15 cellular contexts compared by ENCODE assay signal in genomic region chr1:15902882-15903281, GRCh38. TPM values are rescaled to one million over a fixed set of nuclear protein-coding genes. Genes with fewer than 3 reads are reported as not detected.
DNase-seq lines count a peak whose midpoint lies in the region; ATAC-seq and TF ChIP-seq lines count a peak whose summit lies in the region.
"Had no signal": no experiment of that assay in that cellular context is flagged by ENCODE, and none has a peak within 500 bp of the region (broad histone marks: within the 10 kb centered on the region; RNA-seq: fewer than 3 reads in every experiment).

No MANE protein-coding gene starts in this region.

- H3K27me3 ChIP-seq in mammary epithelial cell (ENCODE audit: insufficient read depth, low read length) = no peaks in the 10 kb centered on the region
- no peaks in the 10 kb centered on the region for H3K27me3 ChIP-seq in breast epithelium
- H3K27me3 ChIP-seq in adipocyte (replicated peaks; ENCODE audit: control insufficient read depth, insufficient read depth, low read length) = no peaks in the 10 kb centered on the region
- H3K27me3 ChIP-seq in foreskin keratinocyte = no peaks in the 10 kb centered on the region
- no peaks in the 10 kb centered on the region for H3K27me3 ChIP-seq in Karpas-422 (ENCODE audit: low read length)

- H3K36me3 ChIP-seq in mammary epithelial cell (ENCODE audit: insufficient read depth, low read length) = peaks cover 4% of the 10 kb centered on the region
- no peaks in the 10 kb centered on the region for H3K36me3 ChIP-seq in breast epithelium
- H3K36me3 ChIP-seq in adipocyte (ENCODE audit: control insufficient read depth, insufficient read depth, low read length, severe bottlenecking) = peaks cover 3% of the 10 kb centered on the region
- no peaks in the 10 kb centered on the region for H3K36me3 ChIP-seq in Karpas-422 (ENCODE audit: insufficient read depth, low read length)

- ATAC-seq in foreskin keratinocyte (peak; percentile 48), GM18511 (IDR thresholded peaks at IDR 0.05; ENCODE audit: unreplicated experiment) (no peak)

- H3K4me1 ChIP-seq in mammary epithelial cell (ENCODE audit: insufficient read depth, low read length) (peaks cover 11% of the 10 kb centered on the region), breast epithelium (no peaks in the 10 kb centered on the region), adipocyte (ENCODE audit: control insufficient read depth, insufficient read depth, low read length) (peaks cover 10% of the 10 kb centered on the region), foreskin keratinocyte (peaks cover 6% of the 10 kb centered on the region), Karpas-422 (ENCODE audit: low read length) (no peaks in the 10 kb centered on the region)
- H3K4me1 ChIP-seq: parathyroid adenoma had no signal

- TF ChIP-seq CTCF in mammary epithelial cell (conservative IDR thresholded peaks at IDR 0.05 in 1 of 2, IDR thresholded peaks at IDR 0.05 in 1 of 2; ENCODE audit: extremely low read depth in 1 of 2, insufficient read depth in 1 of 2, low read depth in 1 of 2, low read length in 2 of 2) = no peak
- no peak for TF ChIP-seq CTCF in breast epithelium (IDR thresholded peaks at IDR 0.05)
- no peak for TF ChIP-seq CTCF in foreskin keratinocyte (conservative IDR thresholded peaks at IDR 0.05)

- dilution Hi-C loops in mammary epithelial cell (cut with HindIII; ENCODE audit: low sequenced_read_pairs) = no loop called here

- H4K20me1 ChIP-seq in mammary epithelial cell (ENCODE audit: insufficient read depth, low read length) = no peaks in the 10 kb centered on the region
- no peaks in the 10 kb centered on the region for H4K20me1 ChIP-seq in Karpas-422 (ENCODE audit: insufficient read depth, low read depth, low read length)

- H3K79me2 ChIP-seq in mammary epithelial cell (ENCODE audit: insufficient read depth, low read length) = peaks cover 94% of the 10 kb centered on the region
- H3K79me2 ChIP-seq in Karpas-422 (ENCODE audit: low read length) = peaks cover 82% of the 10 kb centered on the region

- H3K4me2 ChIP-seq in mammary epithelial cell (ENCODE audit: insufficient read depth, low read depth, low read length) (no peak overlapping the region), Karpas-422 (ENCODE audit: low read depth, low read length, poor library complexity, severe bottlenecking) (no peak overlapping the region)

- in situ Hi-C loops in mammary epithelial cell (cut with MboI; ENCODE audit: low sequenced_read_pairs in 2 of 2) = loop anchor here in 1 of 2 donors (25.0 kb wide), 2 partner anchors 91 to 709 kb away; partner anchors contain the start of genes NBPF1 and UQCRHL

- intact Hi-C loops in mammary epithelial cell (cut with micrococcal nuclease) (loop anchor here (5.0 kb wide), 1 partner anchor 101 kb away; no protein-coding TSS in a partner anchor), breast epithelium (cut with DNase I; ENCODE audit: low total_unique reads) (no loop called here)

- CTCF ChIA-PET in mammary epithelial cell (lab: Charles Lee; ENCODE audit: low non-redundant PET) = no interaction called here

- H3K27ac ChIP-seq in mammary epithelial cell (ENCODE audit: insufficient read depth, low read depth, low read length) = no peak overlapping the region
- no peak overlapping the region for H3K27ac ChIP-seq in breast epithelium
- no peak overlapping the region for H3K27ac ChIP-seq in foreskin keratinocyte
- peak overlapping the region; percentile 36 for H3K27ac ChIP-seq in temporal lobe (ENCODE audit: low read depth, low read length)
- H3K27ac ChIP-seq in Karpas-422 (ENCODE audit: low read length) = no peak overlapping the region
- H3K27ac ChIP-seq: parathyroid adenoma had no signal

- H3K4me3 ChIP-seq in mammary epithelial cell (replicated peaks in 1 of 3; ENCODE audit: insufficient read depth in 1 of 3, low read depth in 2 of 3, low read length in 3 of 3) (no peak overlapping the region), breast epithelium (no peak overlapping the region), adipocyte (ENCODE audit: low read length) (no peak overlapping the region), Karpas-422 (ENCODE audit: low read length) (no peak overlapping the region)
- H3K4me3 ChIP-seq: lung had no signal

- H3K9ac ChIP-seq in mammary epithelial cell (ENCODE audit: insufficient read depth, low read length) = no peak overlapping the region
- H3K9ac ChIP-seq in adipocyte (ENCODE audit: low read length) = no peak overlapping the region
- H3K9ac ChIP-seq in Karpas-422 (ENCODE audit: low read length) = no peak overlapping the region
- H3K9ac ChIP-seq: parathyroid adenoma had no signal

- no peaks in the 10 kb centered on the region for H3K9me3 ChIP-seq in mammary epithelial cell (replicated peaks; ENCODE audit: insufficient read depth, low read length)
- no peaks in the 10 kb centered on the region for H3K9me3 ChIP-seq in breast epithelium
- H3K9me3 ChIP-seq in adipocyte (ENCODE audit: control insufficient read depth, low read length) = no peaks in the 10 kb centered on the region
- no peaks in the 10 kb centered on the region for H3K9me3 ChIP-seq in Karpas-422 (ENCODE audit: low read length)

- WGBS in mammary epithelial cell (ENCODE audit: low coverage, missing lambda C conversion rate) = 73% methylated on average over 3 of the region's 3 CpGs

- no peak overlapping the region for H2AFZ ChIP-seq in mammary epithelial cell (ENCODE audit: low read depth, low read length)
- no peak overlapping the region for H2AFZ ChIP-seq in Karpas-422 (ENCODE audit: low read length)
- H2AFZ ChIP-seq: parathyroid adenoma had no signal

- H3K9me2 ChIP-seq in Karpas-422 (replicated peaks; ENCODE audit: insufficient read depth, low read length) = no peaks in the 10 kb centered on the region

- no peak for TF ChIP-seq POLR2A in breast epithelium (IDR thresholded peaks at IDR 0.05)

- DNase-seq in mammary epithelial cell = peak; percentile 68
- no peak for DNase-seq in breast epithelium (ENCODE audit: low spot score in 2 of 2)
- peak; percentile 77 for DNase-seq in adipocyte (ENCODE audit: low read depth)
- DNase-seq in foreskin keratinocyte = peak in 1 of 2 donors; percentile 71
- DNase-seq in Karpas-422 = no peak
- DNase-seq in stimulated activated CD4-positive, alpha-beta T cell treated with anti-CD3 and anti-CD28 coated beads, Interleukin-12 subunit alpha, Interleukin-12 subunit beta, amount 100 ng/mL, for 4 hours = no peak
- DNase-seq: activated CD4-positive, alpha-beta T cell treated with anti-CD3 and anti-CD28 coated beads, Interleukin-2, amount 10 ng/mL, durations not matched to agents 24 days and 14 days; activated effector memory CD4-positive, alpha-beta T cell treated with anti-CD3 and anti-CD28 coated beads, Interleukin-2, amount 50 U/mL, for 16 hours; head of caudate nucleus; NCI-H524 treated with DMSO at 0.1 percent for 48 hours; substantia nigra had no signal

- BruUV-seq in mammary epithelial cell (replicated peaks; lab: Mats Ljungman, UMichigan) = no TSS peak

RNA-seq across cellular contexts. Expression of gene SPEN, which starts 55.4 kb away (rescaled TPM):
- 10 to 100 TPM; 32.3 to 48.1 TPM for total RNA-seq in mammary epithelial cell
- 6.5 TPM for polyA plus RNA-seq in mammary epithelial cell
- polyA minus RNA-seq in mammary epithelial cell = 37.1 TPM
- 10 to 100 TPM; 46.9 to 56.6 (median 51.2) TPM for total RNA-seq in breast epithelium
- 49.0 and 51.6 TPM in 2 replicates for total RNA-seq in foreskin keratinocyte
- polyA plus RNA-seq in foreskin keratinocyte = 14.1 and 16.8 TPM in 2 replicates
- total RNA-seq in temporal lobe = 75.0 TPM
- 17.9 and 26.8 TPM in 2 replicates for total RNA-seq in Karpas-422 (2014; rRNA removed; shearing (Covaris generic); ENCODE audit: low replicate concordance)

Comparison
In these comparisons a context has a peak if more than half of its experiments do, and no peak if none do; other contexts are left out.
1. DNase-seq: peak in mammary epithelial cell (single experiment) and adipocyte (single experiment); none in breast epithelium (0 of 2), Karpas-422 (single experiment) and stimulated activated CD4-positive, alpha-beta T cell treated with anti-CD3 and anti-CD28 coated beads, Interleukin-12 subunit alpha, Interleukin-12 subunit beta, amount 100 ng/mL, for 4 hours (single experiment).